In genomic region chr17:79183221-79184158, GRCh38 we compare ENCODE assay signal across 9 cellular contexts.
DNase-seq lines count a peak whose midpoint lies in the region; ATAC-seq and TF ChIP-seq lines count a peak whose summit lies in the region.
"Had no signal": no experiment of that assay in that cellular context is flagged by ENCODE, and none has a peak within 500 bp of the region (broad histone marks: within the 10 kb centered on the region; RNA-seq: fewer than 3 reads in every experiment).

No MANE protein-coding gene starts in this region.

- H3F3A ChIP-seq in GM23338 (replicated peaks; ENCODE audit: low read depth), result 0 out of 2 replicates have a peak, but pooled peaks cover 4% of the 10 kb centered on the region

- POLR2A ChIA-PET in WTC11 (lab: Charles Lee), result no interaction called here

- H3K36me3 ChIP-seq in BLaER1, result no peaks in the 10 kb centered on the region
- H3K36me3 ChIP-seq in GM23338 (ENCODE audit: insufficient read depth), result no peaks in the 10 kb centered on the region; the same call in 1 of the 2 replicates
- H3K36me3 ChIP-seq: tibial artery had no signal

- H3K4me3 Mint-ChIP-seq in GM23338 (peak overlapping the region; percentile 95), WTC11 (peak overlapping the region; percentile 84)
- no peak overlapping the region for H3K4me3 Mint-ChIP-seq in stimulated activated effector memory CD8-positive, alpha-beta T cell treated with anti-CD3 and anti-CD28 coated beads, Interleukin-12 subunit alpha, Interleukin-12 subunit beta, amount 100 ng/mL, for 72 hours

- H3K9me3 Mint-ChIP-seq in GM23338 (no peaks in the 10 kb centered on the region; the same call in 2 of the 3 replicates), WTC11 (no peaks in the 10 kb centered on the region)
- H3K9me3 Mint-ChIP-seq in stimulated activated effector memory CD8-positive, alpha-beta T cell treated with anti-CD3 and anti-CD28 coated beads, Interleukin-12 subunit alpha, Interleukin-12 subunit beta, amount 100 ng/mL, for 72 hours, result no peaks in the 10 kb centered on the region

- DNase-seq in GM23338 (ENCODE audit: low spot score) (peak; percentile 92), WTC11 (ENCODE audit: low spot score) (peak; percentile 73), lung microvascular endothelial cell (ENCODE audit: low read depth in 2 of 2) (peak; percentile 23 to 24), NCI-H1436 treated with DMSO at 0.1 percent for 48 hours (lab: John Stamatoyannopoulos, UW) (no peak), NCI-H446 (lab: John Stamatoyannopoulos, UW) (no peak), NOMO-1 treated with dmso at 0.1 percent for 144 hours (lab: John Stamatoyannopoulos, UW; ENCODE audit: unreplicated experiment) (no peak)
- DNase-seq in stimulated activated effector memory CD8-positive, alpha-beta T cell treated with anti-CD3 and anti-CD28 coated beads, Interleukin-12 subunit alpha, Interleukin-12 subunit beta, amount 100 ng/mL, for 72 hours (ENCODE audit: low spot score in 2 of 2), result no peak
- DNase-seq: tibial artery had no signal

- H3K9me2 ChIP-seq in GM23338 (ENCODE audit: insufficient read depth), result no peaks in the 10 kb centered on the region

- H4K20me1 ChIP-seq in BLaER1 (peaks cover 28% of the 10 kb centered on the region), GM23338 (replicated peaks; ENCODE audit: insufficient read depth) (no peaks in the 10 kb centered on the region)

- H3K27ac Mint-ChIP-seq in GM23338 (peak overlapping the region; percentile 88), WTC11 (no peak overlapping the region)
- no peak overlapping the region for H3K27ac Mint-ChIP-seq in stimulated activated effector memory CD8-positive, alpha-beta T cell treated with anti-CD3 and anti-CD28 coated beads, Interleukin-12 subunit alpha, Interleukin-12 subunit beta, amount 100 ng/mL, for 72 hours

- H3K4me1 Mint-ChIP-seq in GM23338 (peaks cover 23% of the 10 kb centered on the region), WTC11 (peaks cover 27% of the 10 kb centered on the region)
- H3K4me1 Mint-ChIP-seq in stimulated activated effector memory CD8-positive, alpha-beta T cell treated with anti-CD3 and anti-CD28 coated beads, Interleukin-12 subunit alpha, Interleukin-12 subunit beta, amount 100 ng/mL, for 72 hours, result no peaks in the 10 kb centered on the region

- H3K4me2 ChIP-seq in BLaER1, result peak overlapping the region; percentile 97
- peak overlapping the region; percentile 90 for H3K4me2 ChIP-seq in GM23338

- TF ChIP-seq CTCF in GM23338 (conservative IDR thresholded peaks at IDR 0.05; ENCODE audit: low read depth in 2 of 2), result no peak
- TF ChIP-seq CTCF in WTC11 (IDR thresholded peaks at IDR 0.05), result no peak

- peak overlapping the region; percentile 69; the same call in 1 of the 2 replicates for H2AFZ ChIP-seq in GM23338

- ATAC-seq in GM23338 (peak; percentile 74), WTC11 (peak; percentile 70)
- no peak for ATAC-seq in stimulated activated effector memory CD8-positive, alpha-beta T cell treated with anti-CD3 and anti-CD28 coated beads, Interleukin-12 subunit alpha, Interleukin-12 subunit beta, amount 100 ng/mL, for 72 hours

- no peaks in the 10 kb centered on the region for H3K9me3 ChIP-seq in BLaER1
- H3K9me3 ChIP-seq: tibial artery had no signal

- CTCF ChIA-PET in WTC11 (lab: Charles Lee), result interaction anchor here (0.7 to 1.3 kb wide), 2 partner anchors 189 to 205 kb away, joined by 3 to 4 read pairs; no protein-coding TSS in a partner anchor

- 0 out of 2 replicates have a peak, but pooled peaks cover 8% of the 10 kb centered on the region for H3K79me2 ChIP-seq in GM23338 (replicated peaks; ENCODE audit: insufficient read depth)

- H3K27me3 ChIP-seq in BLaER1 (peaks cover 97% of the 10 kb centered on the region), GM23338 (ENCODE audit: insufficient read depth) (peaks cover 15% of the 10 kb centered on the region)

- H3K27me3 Mint-ChIP-seq in GM23338 (ENCODE audit: insufficient read depth, low read depth, poor library complexity) (peaks cover 32% of the 10 kb centered on the region), WTC11 (ENCODE audit: low read depth) (peaks cover 25% of the 10 kb centered on the region)

- no peaks in the 10 kb centered on the region for H3K36me3 Mint-ChIP-seq in GM23338 (ENCODE audit: low read depth)
- no peaks in the 10 kb centered on the region for H3K36me3 Mint-ChIP-seq in WTC11
- H3K36me3 Mint-ChIP-seq in stimulated activated effector memory CD8-positive, alpha-beta T cell treated with anti-CD3 and anti-CD28 coated beads, Interleukin-12 subunit alpha, Interleukin-12 subunit beta, amount 100 ng/mL, for 72 hours, result no peaks in the 10 kb centered on the region

- H3K9ac ChIP-seq in BLaER1, result no peak overlapping the region

- no peak overlapping the region for H3K27ac ChIP-seq in BLaER1
- no peak overlapping the region for H3K27ac ChIP-seq in GM23338 (ENCODE audit: low read depth)
- H3K27ac ChIP-seq: tibial artery had no signal

- H3K4me3 ChIP-seq in BLaER1 (peak overlapping the region; percentile 65), GM23338 (peak overlapping the region; percentile 80)
- H3K4me3 ChIP-seq: tibial artery had no signal

- H3K4me1 ChIP-seq in BLaER1 (peaks cover 29% of the 10 kb centered on the region), GM23338 (ENCODE audit: insufficient read depth) (peaks cover 10% of the 10 kb centered on the region)

TF ChIP-seq in GM23338, 12 proteins besides CTCF, POLR2A, EP300 and RAD21:
- TF ChIP-seq REST (IDR thresholded peaks at IDR 0.05; ENCODE audit: unreplicated experiment), result no peak
- peak; percentile 43 for TF ChIP-seq POLR2AphosphoS5 (IDR thresholded peaks at IDR 0.05; ENCODE audit: low read depth)
- no peak for TF ChIP-seq STAT1 (IDR thresholded peaks at IDR 0.05; ENCODE audit: unreplicated experiment)
- TF ChIP-seq EZH2phosphoT487 (IDR thresholded peaks at IDR 0.05; ENCODE audit: unreplicated experiment), result no peak

TF ChIP-seq in WTC11, 78 proteins besides CTCF, POLR2A, EP300 and RAD21:
- TF ChIP-seq ZNF138 (CRISPR knock-in tag; conservative IDR thresholded peaks at IDR 0.05) (no peak), HMGXB4 (CRISPR knock-in tag; IDR thresholded peaks at IDR 0.05) (peak; percentile 34; the same call in 1 of the 2 replicates), ZNF423 (CRISPR knock-in tag; IDR thresholded peaks at IDR 0.05) (0 out of 2 replicates have a peak, but pooled peaks have one; percentile 23), MAX (CRISPR knock-in tag; IDR thresholded peaks at IDR 0.05) (peak; percentile 45), CREM (CRISPR knock-in tag; IDR thresholded peaks at IDR 0.05) (peak; percentile 22; the same call in 1 of the 2 replicates), KAT7 (CRISPR knock-in tag; IDR thresholded peaks at IDR 0.05; ENCODE audit: borderline replicate concordance) (0 out of 2 replicates have a peak, but pooled peaks have one; percentile 37), ZNF281 (CRISPR knock-in tag; IDR thresholded peaks at IDR 0.05) (peak; percentile 25; the same call in 1 of the 2 replicates), TEAD4 (CRISPR knock-in tag; IDR thresholded peaks at IDR 0.05) (no peak)

Comparison
In these comparisons a context has a peak if more than half of its experiments do, and no peak if none do; other contexts are left out.
1. DNase-seq: peak in GM23338 (single experiment), WTC11 (single experiment) and lung microvascular endothelial cell (2 of 2); none in stimulated activated effector memory CD8-positive, alpha-beta T cell treated with anti-CD3 and anti-CD28 coated beads, Interleukin-12 subunit alpha, Interleukin-12 subunit beta, amount 100 ng/mL, for 72 hours (0 of 2), NCI-H1436 treated with DMSO at 0.1 percent for 48 hours (single experiment), NCI-H446 (0 of 2) and NOMO-1 treated with dmso at 0.1 percent for 144 hours (single experiment).